13 cellular contexts compared by ENCODE assay signal in genomic region chr10:12869427-12869826, GRCh38.
A peak's percentile ranks its signal among the peaks of the same experiment; 100 is the strongest.
DNase-seq lines count a peak whose midpoint lies in the region.
"Had no signal": no experiment of that assay in that cellular context is flagged by ENCODE, and none has a peak within 500 bp of the region (broad histone marks: within the 10 kb centered on the region; RNA-seq: fewer than 3 reads in every experiment).

No MANE protein-coding gene starts in this region.

- DNase-seq in M059J (ENCODE audit: low read depth): peak; percentile 41
- DNase-seq in astrocyte of the hippocampus (ENCODE audit: low read depth, low spot score): peak; percentile 39
- DNase-seq in kidney glomerular epithelial cell (lab: John Stamatoyannopoulos, UW): peak; percentile 67
- DNase-seq in NCI-H146 (lab: John Stamatoyannopoulos, UW): no peak
- DNase-seq in NCI-H1930 (lab: John Stamatoyannopoulos, UW): no peak
- DNase-seq in NK-92 treated with Interleukin-12 subunit alpha and Interleukin-12 subunit beta, amount 100 ng/mL, for 24 hours (lab: John Stamatoyannopoulos, UW): no peak
- no peak for DNase-seq in germinal center (ENCODE audit: low spot score)
- DNase-seq: CD4-positive, alpha-beta T cell; NCI-H1105 treated with DMSO at 0.1 percent for 48 hours; NCI-H187; NCI-H446; NCI-H69; PC-3 had no signal

Comparison
In these comparisons a context has a peak if more than half of its experiments do, and no peak if none do; other contexts are left out.
1. DNase-seq: peak in M059J (single experiment), astrocyte of the hippocampus (single experiment) and kidney glomerular epithelial cell (single experiment); none in NCI-H146 (single experiment), NCI-H1930 (0 of 2), NK-92 treated with Interleukin-12 subunit alpha and Interleukin-12 subunit beta, amount 100 ng/mL, for 24 hours (single experiment) and germinal center (single experiment).